ENCODE assay signal across 1 cellular context in the genomic region with DNA sequence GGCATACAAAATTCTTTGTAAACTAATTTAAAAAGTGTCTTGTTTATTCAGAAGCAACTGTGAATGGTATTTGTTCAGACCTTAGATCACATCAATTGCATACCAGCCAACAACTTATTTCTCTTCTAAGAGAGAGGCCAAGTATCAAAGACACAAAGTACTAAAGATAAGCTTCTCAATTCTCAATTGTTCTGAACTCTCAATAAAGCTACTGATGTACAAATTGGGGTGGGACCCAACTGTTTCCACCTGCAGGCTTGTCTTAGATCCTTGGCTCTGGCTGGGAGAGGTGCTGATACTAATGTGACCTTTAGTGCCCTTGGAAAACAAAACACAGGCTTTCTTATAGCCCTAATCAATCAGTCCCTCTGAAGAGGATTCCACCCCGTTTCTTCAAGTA.
TF ChIP-seq lines count a peak whose summit lies in the region.

No MANE protein-coding gene starts in this region.

TF ChIP-seq in K562, 482 proteins besides CTCF, POLR2A, EP300 and RAD21:
- TF ChIP-seq ZBTB40 (IDR thresholded peaks at IDR 0.05): peak; percentile 69
- no peak for TF ChIP-seq ZBTB40 (CRISPR knock-in tag; IDR thresholded peaks at IDR 0.05)
- TF ChIP-seq IRF2 (CRISPR knock-in tag; IDR thresholded peaks at IDR 0.05): no peak
TF ChIP-seq in K562: peak in this region for 1.
